ENCODE assay signal across 2 cellular contexts in the genomic region with DNA sequence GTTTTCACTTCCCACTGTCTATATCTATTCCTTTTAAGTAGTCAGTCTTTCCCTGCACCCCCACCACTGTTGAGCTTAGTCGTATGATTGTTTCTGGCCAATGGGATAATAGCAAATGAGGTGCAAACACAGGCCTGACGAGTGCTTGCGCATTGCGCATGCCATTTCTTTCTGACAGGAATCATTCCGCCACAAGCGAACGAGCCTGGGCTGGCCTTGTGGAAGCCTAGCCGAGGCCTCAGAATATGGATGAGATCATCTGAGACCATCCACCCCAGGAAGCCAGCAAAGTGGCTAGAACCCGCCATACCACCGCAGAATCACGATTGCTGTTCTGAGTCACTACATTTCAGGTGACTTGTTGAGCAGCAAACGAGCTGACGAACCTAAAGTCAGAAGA.
A peak's percentile ranks its signal among the peaks of the same experiment; 100 is the strongest.
TF ChIP-seq lines count a peak whose summit lies in the region.

No MANE protein-coding gene starts in this region.

TF ChIP-seq in HEK293, 187 proteins besides CTCF, POLR2A, EP300 and RAD21:
- peak; percentile 57 for TF ChIP-seq SETDB1 (IDR thresholded peaks at IDR 0.05; ENCODE audit: insufficient read length, low read length)
- TF ChIP-seq, protein P1, sequence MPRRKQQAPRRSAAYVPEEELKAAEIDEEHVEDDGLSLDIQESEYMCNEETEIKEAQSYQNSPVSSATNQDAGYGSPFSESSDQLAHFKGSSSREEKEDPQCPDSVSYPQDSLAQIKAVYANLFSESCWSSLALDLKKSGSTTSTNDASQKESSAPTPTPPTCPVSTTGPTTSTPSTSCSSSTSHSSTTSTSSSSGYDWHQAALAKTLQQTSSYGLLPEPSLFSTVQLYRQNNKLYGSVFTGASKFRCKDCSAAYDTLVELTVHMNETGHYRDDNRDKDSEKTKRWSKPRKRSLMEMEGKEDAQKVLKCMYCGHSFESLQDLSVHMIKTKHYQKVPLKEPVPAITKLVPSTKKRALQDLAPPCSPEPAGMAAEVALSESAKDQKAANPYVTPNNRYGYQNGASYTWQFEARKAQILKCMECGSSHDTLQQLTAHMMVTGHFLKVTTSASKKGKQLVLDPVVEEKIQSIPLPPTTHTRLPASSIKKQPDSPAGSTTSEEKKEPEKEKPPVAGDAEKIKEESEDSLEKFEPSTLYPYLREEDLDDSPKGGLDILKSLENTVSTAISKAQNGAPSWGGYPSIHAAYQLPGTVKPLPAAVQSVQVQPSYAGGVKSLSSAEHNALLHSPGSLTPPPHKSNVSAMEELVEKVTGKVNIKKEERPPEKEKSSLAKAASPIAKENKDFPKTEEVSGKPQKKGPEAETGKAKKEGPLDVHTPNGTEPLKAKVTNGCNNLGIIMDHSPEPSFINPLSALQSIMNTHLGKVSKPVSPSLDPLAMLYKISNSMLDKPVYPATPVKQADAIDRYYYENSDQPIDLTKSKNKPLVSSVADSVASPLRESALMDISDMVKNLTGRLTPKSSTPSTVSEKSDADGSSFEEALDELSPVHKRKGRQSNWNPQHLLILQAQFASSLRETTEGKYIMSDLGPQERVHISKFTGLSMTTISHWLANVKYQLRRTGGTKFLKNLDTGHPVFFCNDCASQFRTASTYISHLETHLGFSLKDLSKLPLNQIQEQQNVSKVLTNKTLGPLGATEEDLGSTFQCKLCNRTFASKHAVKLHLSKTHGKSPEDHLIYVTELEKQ (tag by site-specific recombination; IDR thresholded peaks at IDR 0.05; ENCODE audit: borderline replicate concordance), result no peak

TF ChIP-seq in GM12878, 131 proteins besides CTCF, POLR2A, EP300 and RAD21:
- TF ChIP-seq ETV6 (conservative IDR thresholded peaks at IDR 0.05 in 1 of 2, IDR thresholded peaks at IDR 0.05 in 1 of 2; ENCODE audit: borderline replicate concordance in 1 of 2, low read depth in 1 of 2), result no peak
- TF ChIP-seq, protein P2, sequence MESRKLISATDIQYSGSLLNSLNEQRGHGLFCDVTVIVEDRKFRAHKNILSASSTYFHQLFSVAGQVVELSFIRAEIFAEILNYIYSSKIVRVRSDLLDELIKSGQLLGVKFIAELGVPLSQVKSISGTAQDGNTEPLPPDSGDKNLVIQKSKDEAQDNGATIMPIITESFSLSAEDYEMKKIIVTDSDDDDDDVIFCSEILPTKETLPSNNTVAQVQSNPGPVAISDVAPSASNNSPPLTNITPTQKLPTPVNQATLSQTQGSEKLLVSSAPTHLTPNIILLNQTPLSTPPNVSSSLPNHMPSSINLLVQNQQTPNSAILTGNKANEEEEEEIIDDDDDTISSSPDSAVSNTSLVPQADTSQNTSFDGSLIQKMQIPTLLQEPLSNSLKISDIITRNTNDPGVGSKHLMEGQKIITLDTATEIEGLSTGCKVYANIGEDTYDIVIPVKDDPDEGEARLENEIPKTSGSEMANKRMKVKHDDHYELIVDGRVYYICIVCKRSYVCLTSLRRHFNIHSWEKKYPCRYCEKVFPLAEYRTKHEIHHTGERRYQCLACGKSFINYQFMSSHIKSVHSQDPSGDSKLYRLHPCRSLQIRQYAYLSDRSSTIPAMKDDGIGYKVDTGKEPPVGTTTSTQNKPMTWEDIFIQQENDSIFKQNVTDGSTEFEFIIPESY (IDR thresholded peaks at IDR 0.05), result 0 out of 2 replicates have a peak, but pooled peaks have one; percentile 8
- TF ChIP-seq RUNX3 (IDR thresholded peaks at IDR 0.05; ENCODE audit: low read length), result peak; percentile 39; the same call in 1 of the 2 replicates
- TF ChIP-seq, protein P3, sequence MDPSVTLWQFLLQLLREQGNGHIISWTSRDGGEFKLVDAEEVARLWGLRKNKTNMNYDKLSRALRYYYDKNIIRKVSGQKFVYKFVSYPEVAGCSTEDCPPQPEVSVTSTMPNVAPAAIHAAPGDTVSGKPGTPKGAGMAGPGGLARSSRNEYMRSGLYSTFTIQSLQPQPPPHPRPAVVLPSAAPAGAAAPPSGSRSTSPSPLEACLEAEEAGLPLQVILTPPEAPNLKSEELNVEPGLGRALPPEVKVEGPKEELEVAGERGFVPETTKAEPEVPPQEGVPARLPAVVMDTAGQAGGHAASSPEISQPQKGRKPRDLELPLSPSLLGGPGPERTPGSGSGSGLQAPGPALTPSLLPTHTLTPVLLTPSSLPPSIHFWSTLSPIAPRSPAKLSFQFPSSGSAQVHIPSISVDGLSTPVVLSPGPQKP (IDR thresholded peaks at IDR 0.05; ENCODE audit: low read depth, low read length), result no peak
